28 cellular contexts compared by ENCODE assay signal in genomic region chr9:73229543-73229942, GRCh38.
"Had no signal": no experiment of that assay in that cellular context is flagged by ENCODE, and none has a peak within 500 bp of the region (broad histone marks: within the 10 kb centered on the region; RNA-seq: fewer than 3 reads in every experiment).

No MANE protein-coding gene starts in this region.

- H3K36me3 Mint-ChIP-seq: activated naive CD4-positive, alpha-beta T cell treated with anti-CD3 and anti-CD28 coated beads, Interleukin-2, amount 50 U/mL, for 24 hours; activated naive CD8-positive, alpha-beta T cell treated with anti-CD3 and anti-CD28 coated beads, Interleukin-2, amount 10 ng/mL, durations not matched to agents 7 days and 5 days; brain had no signal

- H3K27me3 ChIP-seq: ascending aorta had no signal

- ATAC-seq: esophagus mucosa, WTC11 had no signal

- DNase-seq: activated CD4-positive, alpha-beta memory T cell treated with anti-CD3 and anti-CD28 coated beads, Interleukin-2, amount 10 ng/mL, durations not matched to agents 7 days and 5 days; activated CD4-positive, alpha-beta T cell treated with anti-CD3 and anti-CD28 coated beads for 1 hour; activated CD4-positive, alpha-beta T cell treated with anti-CD3 and anti-CD28 coated beads for 4 hours; activated CD4-positive, alpha-beta T cell treated with anti-CD3 and anti-CD28 coated beads, Interleukin-2, amount 10 ng/mL, durations not matched to agents 7 days and 5 days; activated CD4-positive, alpha-beta T cell treated with anti-CD3 and anti-CD28 coated beads, Interleukin-2, amount 50 U/mL, for 4 hours; activated gamma-delta T cell treated with Interleukin-2 at 50 U/mL for 16 hours; activated naive CD4-positive, alpha-beta T cell treated with anti-CD3 and anti-CD28 coated beads for 36 hours; activated naive CD8-positive, alpha-beta T cell treated with anti-CD3 and anti-CD28 coated beads, Interleukin-2, amount 10 ng/mL, durations not matched to agents 7 days and 5 days; activated T-cell treated with anti-CD3 and anti-CD28 coated beads, Interleukin-2, amount 50 U/mL, for 1 hour; activated T-cell treated with anti-CD3 and anti-CD28 coated beads, Interleukin-2, amount 50 U/mL, for 48 hours; dorsolateral prefrontal cortex; effector memory CD4-positive, alpha-beta T cell; endodermal cell; foreskin fibroblast; head of caudate nucleus; hippocampal formation had no signal

- H3K4me3 ChIP-seq: ascending aorta, coronary artery, dorsolateral prefrontal cortex had no signal

- FAIRE-seq: bronchial epithelial cell, frontal cortex had no signal

- H3K27ac ChIP-seq: ascending aorta, coronary artery, dorsolateral prefrontal cortex, VCaP had no signal

- H3K9me3 ChIP-seq: ascending aorta had no signal

- H3K36me3 ChIP-seq: ascending aorta had no signal

- H3K4me1 ChIP-seq: ascending aorta had no signal

- H3K27ac Mint-ChIP-seq: activated CD4-positive, alpha-beta memory T cell treated with anti-CD3 and anti-CD28 coated beads, Interleukin-2, amount 10 ng/mL, durations not matched to agents 7 days and 5 days; activated CD4-positive, alpha-beta T cell treated with anti-CD3 and anti-CD28 coated beads, Interleukin-2, amount 10 ng/mL, durations not matched to agents 7 days and 5 days; activated naive CD4-positive, alpha-beta T cell treated with anti-CD3 and anti-CD28 coated beads for 36 hours; activated naive CD4-positive, alpha-beta T cell treated with anti-CD3 and anti-CD28 coated beads, Interleukin-2, amount 50 U/mL, for 24 hours; activated naive CD8-positive, alpha-beta T cell treated with anti-CD3 and anti-CD28 coated beads, Interleukin-2, amount 10 ng/mL, durations not matched to agents 7 days and 5 days; activated T-helper 1 cell treated with anti-CD3 and anti-CD28 coated beads, Interleukin-12 subunit alpha, Interleukin-12 subunit beta, Interleukin-2, Interleukin-4 antibody, amounts not matched to agents 30 ng/mL and 10 ng/mL and 1 ng/mL, durations not matched to agents 14 hours and 24 hours and 36 hours; brain; dendritic cell treated with granulocyte-macrophage colony-stimulating factor and Interleukin-4, amounts not matched to agents 40 ng/mL and 50 ng/mL, for 4 days; endodermal cell; WTC11 had no signal

- H3K9me3 Mint-ChIP-seq: activated CD4-positive, alpha-beta memory T cell treated with anti-CD3 and anti-CD28 coated beads, Interleukin-2, amount 10 ng/mL, durations not matched to agents 7 days and 5 days; activated CD4-positive, alpha-beta T cell treated with anti-CD3 and anti-CD28 coated beads, Interleukin-2, amount 10 ng/mL, durations not matched to agents 7 days and 5 days; activated naive CD4-positive, alpha-beta T cell treated with anti-CD3 and anti-CD28 coated beads, Interleukin-2, amount 50 U/mL, for 24 hours; activated T-helper 1 cell treated with anti-CD3 and anti-CD28 coated beads, Interleukin-12 subunit alpha, Interleukin-12 subunit beta, Interleukin-2, Interleukin-4 antibody, amounts not matched to agents 30 ng/mL and 10 ng/mL and 1 ng/mL, durations not matched to agents 14 hours and 24 hours and 36 hours; central memory CD8-positive, alpha-beta T cell; dendritic cell treated with granulocyte-macrophage colony-stimulating factor and Interleukin-4, amounts not matched to agents 40 ng/mL and 50 ng/mL, for 4 days had no signal
